In the genomic region with DNA sequence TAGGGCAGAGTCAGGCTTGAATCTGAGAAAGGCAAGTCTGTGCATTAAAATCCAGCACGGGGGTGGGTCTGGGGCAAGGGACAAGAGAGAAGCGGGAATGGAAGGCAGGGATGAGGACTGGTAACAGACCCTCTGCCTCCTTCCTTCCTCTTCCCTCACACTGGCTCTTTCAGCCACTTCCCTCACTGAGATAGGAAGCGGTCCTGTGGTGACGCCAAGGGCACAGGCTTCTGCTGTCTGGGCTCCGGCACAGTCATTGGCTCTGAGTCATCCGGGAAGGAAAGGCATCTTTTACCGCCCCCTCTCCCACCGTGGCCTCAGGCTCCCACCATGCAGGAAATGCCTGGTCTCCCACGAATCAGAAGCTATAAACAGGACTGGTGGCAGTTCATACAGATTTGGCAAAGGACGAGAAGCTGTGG, we compare ENCODE assay signal across 8 cellular contexts.
DNase-seq lines count a peak whose midpoint lies in the region; ATAC-seq, FAIRE-seq and TF ChIP-seq lines count a peak whose summit lies in the region.

No MANE protein-coding gene starts in this region.

- peak; percentile 53; the same call in 1 of the 2 replicates for TF ChIP-seq POLR2A in GM12878 (IDR thresholded peaks at IDR 0.05; ENCODE audit: low read depth, low read length)

- DNase-seq in Calu3: peak; percentile 40
- peak; percentile 65 for DNase-seq in RWPE2 (ENCODE audit: low spot score)
- DNase-seq in GM12878 (ENCODE audit: low read depth, low spot score): no peak
- peak; percentile 73 for DNase-seq in kidney glomerular epithelial cell (lab: John Stamatoyannopoulos, UW)
- DNase-seq in stimulated activated CD8-positive, alpha-beta memory T cell treated with anti-CD3 and anti-CD28 coated beads, Interleukin-2, amount 100 ng/mL, for 48 hours (ENCODE audit: low read depth in 2 of 2): peak; percentile 24 to 30
- DNase-seq in omental fat pad (ENCODE audit: low spot score): no peak
- DNase-seq in NCI-H1105 (lab: John Stamatoyannopoulos, UW): no peak

- peaks cover 97% of the 10 kb centered on the region for H3K79me2 ChIP-seq in GM12878 (ENCODE audit: control insufficient read depth, insufficient read depth, low read length)

- no peak for TF ChIP-seq RAD21 in GM12878 (IDR thresholded peaks at IDR 0.05; ENCODE audit: insufficient read depth, low read depth, low read length)

- no peaks in the 10 kb centered on the region for H3K27me3 ChIP-seq in RWPE2 (ENCODE audit: insufficient read depth, poor library complexity, severe bottlenecking)
- H3K27me3 ChIP-seq in GM12878 (replicated peaks in 1 of 2; ENCODE audit: control insufficient read depth in 2 of 2, insufficient read depth in 2 of 2, low read length in 1 of 2): no peaks in the 10 kb centered on the region

- CTCF ChIA-PET in Calu3 (lab: Charles Lee): no interaction called here
- CTCF ChIA-PET in GM12878 (lab: Yijun Ruan, JAX): interaction anchor here (0.7 kb wide), 1 partner anchor 13 kb away, joined by 3 read pairs; no protein-coding TSS in a partner anchor

- ATAC-seq in RWPE2 (ENCODE audit: low read depth): peak; percentile 85
- peak; percentile 12 for ATAC-seq in GM12878
- no peak for ATAC-seq in omental fat pad (ENCODE audit: low FRiP score)
- no peak for ATAC-seq in HG02678 (IDR thresholded peaks at IDR 0.05; ENCODE audit: unreplicated experiment)

- H3K4me3 Mint-ChIP-seq in Calu3 (ENCODE audit: low read depth, unreplicated experiment): peak overlapping the region; percentile 18

- H3K9me3 Mint-ChIP-seq in Calu3 (ENCODE audit: low read depth, unreplicated experiment): no peaks in the 10 kb centered on the region

- in situ Hi-C loops in GM12878 (cut with MboI): no loop called here

- WGBS in GM12878 (ENCODE audit: insufficient coverage, insufficient replicate concordance, low lambda C conversion rate, missing lambda C conversion rate): 73% methylated on average over 10 of the region's 10 CpGs

- H3K27ac ChIP-seq in RWPE2 (ENCODE audit: poor library complexity, severe bottlenecking): peak overlapping the region; percentile 55
- H3K27ac ChIP-seq in GM12878 (ENCODE audit: control insufficient read depth, insufficient read depth): peak overlapping the region; percentile 83

- POLR2A ChIA-PET in GM12878 (lab: Charles Lee): interaction anchor here (1.4 to 3.8 kb wide), 4 partner anchors 11 to 64 kb away, joined by 3 to 28 read pairs (median 6); no protein-coding TSS in a partner anchor

- RAD21 ChIA-PET in GM12878 (lab: Charles Lee; ENCODE audit: unreplicated experiment): interaction anchor here (0.5 to 19.9 kb wide), 5 partner anchors 9 to 331 kb away, joined by 3 to 497 read pairs (median 4); no protein-coding TSS in a partner anchor

- H3K4me1 ChIP-seq in RWPE2 (ENCODE audit: insufficient read depth, poor library complexity, severe bottlenecking) (peaks cover 14% of the 10 kb centered on the region), GM12878 (ENCODE audit: control insufficient read depth, insufficient read depth, low read length) (peaks cover 78% of the 10 kb centered on the region)

- intact Hi-C loops in Calu3 (cut with micrococcal nuclease; ENCODE audit: unreplicated experiment) (no loop called here), GM12878 (cut with micrococcal nuclease; ENCODE audit: unreplicated experiment) (no loop called here)

- H3K9ac ChIP-seq in GM12878 (ENCODE audit: control insufficient read depth, insufficient read depth, low read length): peak overlapping the region; percentile 15; the same call in 1 of the 2 replicates

- peak overlapping the region; percentile 11; the same call in 1 of the 2 replicates for H2AFZ ChIP-seq in GM12878 (ENCODE audit: control insufficient read depth, low read depth, low read length)

- H3K4me3 ChIP-seq in RWPE2 (ENCODE audit: severe bottlenecking) (no peak overlapping the region), GM12878 (no peak overlapping the region)

- no peaks in the 10 kb centered on the region for H3K27me3 Mint-ChIP-seq in Calu3 (ENCODE audit: unreplicated experiment)

- FAIRE-seq in GM12878 (lab: Jason Lieb, UNC): no peak

- no peak for TF ChIP-seq CTCF in Calu3 (IDR thresholded peaks at IDR 0.05; ENCODE audit: unreplicated experiment)
- TF ChIP-seq CTCF in RWPE2 (IDR thresholded peaks at IDR 0.05; ENCODE audit: poor library complexity, severe bottlenecking): no peak
- TF ChIP-seq CTCF in GM12878 (IDR thresholded peaks at IDR 0.05 in 2 of 3, conservative IDR thresholded peaks at IDR 0.05 in 1 of 3; ENCODE audit: control insufficient read depth in 2 of 3, extremely low read depth in 1 of 3, insufficient read depth in 1 of 3, low read depth in 3 of 3, low read length in 3 of 3): no peak
- no peak for TF ChIP-seq CTCF in omental fat pad (IDR thresholded peaks at IDR 0.05)

- H3K36me3 ChIP-seq in RWPE2 (ENCODE audit: low read depth) (no peaks in the 10 kb centered on the region), GM12878 (ENCODE audit: control insufficient read depth in 2 of 2, insufficient read depth in 2 of 2, low read length in 1 of 2) (peaks cover 12 to 25% of the 10 kb centered on the region in 2 experiments)

- peak overlapping the region; percentile 63 for H3K4me2 ChIP-seq in GM12878 (ENCODE audit: control insufficient read depth, insufficient read depth)

- BruUV-seq in Calu3 (replicated peaks; lab: Mats Ljungman, UMichigan) (no TSS peak), GM12878 (replicated peaks; lab: Mats Ljungman, UMichigan) (no TSS peak)

- H4K20me1 ChIP-seq in GM12878 (ENCODE audit: control insufficient read depth, insufficient read depth): peaks cover 4% of the 10 kb centered on the region; the same call in 1 of the 2 replicates

- TF ChIP-seq EP300 in GM12878 (IDR thresholded peaks at IDR 0.05; ENCODE audit: borderline replicate concordance in 1 of 2, control insufficient read depth in 1 of 2, low read depth in 2 of 2, low read length in 2 of 2): no peak

- H3K9me3 ChIP-seq in RWPE2 (ENCODE audit: severe bottlenecking): no peaks in the 10 kb centered on the region
- peaks cover 3% of the 10 kb centered on the region; the same call in 2 of the 3 replicates for H3K9me3 ChIP-seq in GM12878 (replicated peaks; ENCODE audit: control insufficient read depth, insufficient read depth, low read length)

- peaks cover 54% of the 10 kb centered on the region for H3K4me1 Mint-ChIP-seq in Calu3 (ENCODE audit: low read depth, unreplicated experiment)

- peaks cover 29% of the 10 kb centered on the region for H3K36me3 Mint-ChIP-seq in Calu3 (ENCODE audit: insufficient read depth, unreplicated experiment)

- peak overlapping the region; percentile 72 for H3K27ac Mint-ChIP-seq in Calu3 (ENCODE audit: unreplicated experiment)

- SMC1A ChIA-PET in GM12878 (lab: Charles Lee; ENCODE audit: uncharacterized antibody, unreplicated experiment): interaction anchor here (0.7 to 21.5 kb wide), 10 partner anchors 10 to 314 kb away, joined by 3 to 433 read pairs (median 12); no protein-coding TSS in a partner anchor

TF ChIP-seq in GM12878, 131 proteins besides CTCF, POLR2A, EP300 and RAD21:
- TF ChIP-seq NFIC (IDR thresholded peaks at IDR 0.05; ENCODE audit: low read depth, low read length) (0 out of 2 replicates have a peak, but pooled peaks have one; percentile 49), MTA3 (IDR thresholded peaks at IDR 0.05; ENCODE audit: borderline replicate concordance, low read length) (peak; percentile 67; the same call in 1 of the 2 replicates), SPI1 (IDR thresholded peaks at IDR 0.05; ENCODE audit: borderline replicate concordance, insufficient read depth, low read depth, low read length) (peak; percentile 27; the same call in 1 of the 2 replicates), ETV6 (conservative IDR thresholded peaks at IDR 0.05 in 1 of 2, IDR thresholded peaks at IDR 0.05 in 1 of 2; ENCODE audit: borderline replicate concordance in 1 of 2, low read depth in 1 of 2) (peak in 1 of 2 experiments; percentile 82; a peak in 2 of 4 replicates), KDM1A (IDR thresholded peaks at IDR 0.05; ENCODE audit: borderline replicate concordance) (no peak), EGR1 (IDR thresholded peaks at IDR 0.05; ENCODE audit: borderline replicate concordance in 1 of 2, low read depth in 2 of 2, low read length in 2 of 2) (peak in 1 of 2 experiments; percentile 49; a peak in 1 of 3 replicates), MYC (IDR thresholded peaks at IDR 0.05; ENCODE audit: insufficient read depth, insufficient read length, insufficient replicate concordance, low read length, severe bottlenecking) (no peak), CBX5 (IDR thresholded peaks at IDR 0.05; ENCODE audit: low read depth) (no peak), CREB1 (IDR thresholded peaks at IDR 0.05; ENCODE audit: low read depth) (peak; percentile 56), ZBED1 (IDR thresholded peaks at IDR 0.05; ENCODE audit: borderline replicate concordance) (peak; percentile 69), CREM (IDR thresholded peaks at IDR 0.05; ENCODE audit: low read depth) (0 out of 2 replicates have a peak, but pooled peaks have one; percentile 46), CBFB (IDR thresholded peaks at IDR 0.05; ENCODE audit: low read depth) (0 out of 2 replicates have a peak, but pooled peaks have one; percentile 20), JUNB (IDR thresholded peaks at IDR 0.05) (0 out of 2 replicates have a peak, but pooled peaks have one; percentile 25), EED (IDR thresholded peaks at IDR 0.05; ENCODE audit: low read depth) (peak; percentile 85), IKZF2 (IDR thresholded peaks at IDR 0.05) (peak; percentile 22 to 27; a peak in 1 of 4 replicates), RUNX3 (IDR thresholded peaks at IDR 0.05; ENCODE audit: low read length) (peak; percentile 57), MTA2 (IDR thresholded peaks at IDR 0.05; ENCODE audit: low read depth) (peak; percentile 21; the same call in 1 of the 2 replicates), NR2C2 (IDR thresholded peaks at IDR 0.05; ENCODE audit: borderline replicate concordance, control insufficient read depth, insufficient read length, low read depth) (no peak)
- TF ChIP-seq, protein P1, sequence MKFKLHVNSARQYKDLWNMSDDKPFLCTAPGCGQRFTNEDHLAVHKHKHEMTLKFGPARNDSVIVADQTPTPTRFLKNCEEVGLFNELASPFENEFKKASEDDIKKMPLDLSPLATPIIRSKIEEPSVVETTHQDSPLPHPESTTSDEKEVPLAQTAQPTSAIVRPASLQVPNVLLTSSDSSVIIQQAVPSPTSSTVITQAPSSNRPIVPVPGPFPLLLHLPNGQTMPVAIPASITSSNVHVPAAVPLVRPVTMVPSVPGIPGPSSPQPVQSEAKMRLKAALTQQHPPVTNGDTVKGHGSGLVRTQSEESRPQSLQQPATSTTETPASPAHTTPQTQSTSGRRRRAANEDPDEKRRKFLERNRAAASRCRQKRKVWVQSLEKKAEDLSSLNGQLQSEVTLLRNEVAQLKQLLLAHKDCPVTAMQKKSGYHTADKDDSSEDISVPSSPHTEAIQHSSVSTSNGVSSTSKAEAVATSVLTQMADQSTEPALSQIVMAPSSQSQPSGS (IDR thresholded peaks at IDR 0.05; ENCODE audit: low read length): peak; percentile 30; the same call in 1 of the 2 replicates
TF ChIP-seq in GM12878: peak in this region for 15.

Comparison
In these comparisons a context has a peak if more than half of its experiments do, and no peak if none do; other contexts are left out.
1. DNase-seq: peak in Calu3 (single experiment), RWPE2 (single experiment), kidney glomerular epithelial cell (single experiment) and stimulated activated CD8-positive, alpha-beta memory T cell treated with anti-CD3 and anti-CD28 coated beads, Interleukin-2, amount 100 ng/mL, for 48 hours (2 of 2); none in GM12878 (single experiment), omental fat pad (single experiment) and NCI-H1105 (single experiment).
2. ATAC-seq: peak in RWPE2 (single experiment) and GM12878 (single experiment); none in omental fat pad (single experiment) and HG02678 (single experiment).